ENCODE assay signal across 1 cellular context in the genomic region with DNA sequence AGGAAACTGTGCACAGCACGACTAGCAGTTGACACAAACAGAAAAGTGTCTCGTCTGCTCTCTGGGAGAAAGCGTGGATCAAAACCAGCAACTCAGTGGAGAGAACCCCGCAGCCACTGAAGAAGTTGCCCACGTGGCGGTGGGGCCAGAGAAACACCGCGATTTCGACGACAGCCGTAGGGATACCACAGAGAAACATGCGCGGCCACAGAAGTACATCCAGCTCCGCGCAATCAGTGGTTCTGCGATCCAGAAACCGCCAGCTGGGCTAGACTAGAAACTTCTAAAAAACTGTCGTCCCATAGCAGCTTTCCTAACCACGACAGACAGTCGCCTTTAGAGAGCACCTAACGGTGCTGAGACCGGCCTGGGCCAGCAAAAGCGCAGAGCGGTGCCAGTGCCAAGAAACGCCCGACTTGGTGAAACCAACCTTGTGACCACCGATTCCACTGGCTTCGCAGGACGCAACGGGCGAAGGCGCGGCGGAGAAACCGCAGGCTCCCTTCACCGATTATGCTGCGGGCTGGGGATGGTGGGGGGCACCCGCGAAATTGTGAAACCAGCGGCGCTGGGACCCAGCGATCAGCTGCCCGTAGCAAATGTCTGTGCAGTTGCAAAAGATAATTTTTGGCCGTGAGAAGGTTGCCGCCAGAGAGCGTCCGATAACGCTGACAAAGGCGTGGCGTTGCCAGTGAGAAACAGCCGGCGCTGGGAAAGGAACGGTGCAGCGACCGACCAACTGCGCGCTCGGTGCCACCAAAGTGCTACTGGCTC.
TF ChIP-seq lines count a peak whose summit lies in the region.

No MANE protein-coding gene starts in this region.

TF ChIP-seq in K562, 482 proteins besides CTCF, POLR2A, EP300 and RAD21 (continued from another document and continues in another):
- TF ChIP-seq, protein P1, sequence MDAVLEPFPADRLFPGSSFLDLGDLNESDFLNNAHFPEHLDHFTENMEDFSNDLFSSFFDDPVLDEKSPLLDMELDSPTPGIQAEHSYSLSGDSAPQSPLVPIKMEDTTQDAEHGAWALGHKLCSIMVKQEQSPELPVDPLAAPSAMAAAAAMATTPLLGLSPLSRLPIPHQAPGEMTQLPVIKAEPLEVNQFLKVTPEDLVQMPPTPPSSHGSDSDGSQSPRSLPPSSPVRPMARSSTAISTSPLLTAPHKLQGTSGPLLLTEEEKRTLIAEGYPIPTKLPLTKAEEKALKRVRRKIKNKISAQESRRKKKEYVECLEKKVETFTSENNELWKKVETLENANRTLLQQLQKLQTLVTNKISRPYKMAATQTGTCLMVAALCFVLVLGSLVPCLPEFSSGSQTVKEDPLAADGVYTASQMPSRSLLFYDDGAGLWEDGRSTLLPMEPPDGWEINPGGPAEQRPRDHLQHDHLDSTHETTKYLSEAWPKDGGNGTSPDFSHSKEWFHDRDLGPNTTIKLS (IDR thresholded peaks at IDR 0.05; ENCODE audit: borderline replicate concordance, low read depth): peak; percentile 97
- TF ChIP-seq ILK (tag; IDR thresholded peaks at IDR 0.05; ENCODE audit: borderline replicate concordance, low read depth) (no peak), SAP30 (IDR thresholded peaks at IDR 0.05; ENCODE audit: borderline replicate concordance, insufficient read depth, low read depth, low read length, poor library complexity, severe bottlenecking) (peak; percentile 63), ZZZ3 (IDR thresholded peaks at IDR 0.05) (no peak), ZNF165 (CRISPR knock-in tag; IDR thresholded peaks at IDR 0.05; ENCODE audit: borderline replicate concordance) (no peak; the same call in 1 of the 2 replicates), NFE2L1 (tag; IDR thresholded peaks at IDR 0.05; ENCODE audit: borderline replicate concordance, low read depth) (no peak), SREBF1 (IDR thresholded peaks at IDR 0.05; ENCODE audit: borderline replicate concordance, low read depth, low read length) (no peak), NBN (IDR thresholded peaks at IDR 0.05; ENCODE audit: low read depth) (peak; percentile 80), TEAD1 (CRISPR knock-in tag; IDR thresholded peaks at IDR 0.05) (peak in 1 of 2 experiments; percentile 94; a peak in 2 of 4 replicates), ADNP (tag; IDR thresholded peaks at IDR 0.05) (no peak), DACH1 (IDR thresholded peaks at IDR 0.05; ENCODE audit: partially characterized antibody) (peak; percentile 74), EP400 (IDR thresholded peaks at IDR 0.05) (peak; percentile 75), MAFF (IDR thresholded peaks at IDR 0.05; ENCODE audit: low read length) (no peak), CBFA2T2 (conservative IDR thresholded peaks at IDR 0.05) (peak; percentile 62), ZNF398 (CRISPR knock-in tag; IDR thresholded peaks at IDR 0.05) (no peak), CHCHD3 (CRISPR knock-in tag; IDR thresholded peaks at IDR 0.05) (no peak), RUNX1 (IDR thresholded peaks at IDR 0.05; ENCODE audit: low read depth) (no peak), FOXK2 (conservative IDR thresholded peaks at IDR 0.05 in 1 of 2, IDR thresholded peaks at IDR 0.05 in 1 of 2; ENCODE audit: low read depth in 2 of 2) (peak; percentile 19 to 54; a peak in 3 of 4 replicates), MNT (conservative IDR thresholded peaks at IDR 0.05) (peak; percentile 67 to 77), SUPT5H (IDR thresholded peaks at IDR 0.05) (no peak; the same call in 1 of the 2 replicates), NR4A1 (CRISPR knock-in tag; IDR thresholded peaks at IDR 0.05) (peak; percentile 60; the same call in 1 of the 2 replicates), NR4A1 (tag; IDR thresholded peaks at IDR 0.05) (peak; percentile 88; the same call in 1 of the 2 replicates), ZNF324 (CRISPR knock-in tag; IDR thresholded peaks at IDR 0.05) (no peak), BRF1 (IDR thresholded peaks at IDR 0.05; ENCODE audit: borderline replicate concordance, extremely low read depth, insufficient read length) (no peak), NONO (IDR thresholded peaks at IDR 0.05; ENCODE audit: low read depth in 2 of 2, low read length in 1 of 2) (0 out of 4 replicates have a peak, but pooled peaks of 1 of the 2 experiments have one; percentile 55), EHMT2 (IDR thresholded peaks at IDR 0.05) (no peak), KLF13 (tag; IDR thresholded peaks at IDR 0.05; ENCODE audit: borderline replicate concordance, low read depth) (peak; percentile 31; the same call in 1 of the 2 replicates), DMBX1 (CRISPR knock-in tag; IDR thresholded peaks at IDR 0.05; ENCODE audit: borderline replicate concordance) (peak; percentile 74), ZNF212 (CRISPR knock-in tag; IDR thresholded peaks at IDR 0.05) (no peak), NCOR1 (IDR thresholded peaks at IDR 0.05) (peak; percentile 54), BMI1 (IDR thresholded peaks at IDR 0.05; ENCODE audit: low read length) (no peak), SRSF9 (IDR thresholded peaks at IDR 0.05; ENCODE audit: borderline replicate concordance, low read depth, low read length) (no peak), CCNT2 (IDR thresholded peaks at IDR 0.05; ENCODE audit: borderline replicate concordance, extremely low read depth, insufficient read length, low read depth, low read length) (peak; percentile 80), ZFP30 (CRISPR knock-in tag; IDR thresholded peaks at IDR 0.05; ENCODE audit: borderline replicate concordance) (no peak), LARP7 (IDR thresholded peaks at IDR 0.05) (no peak), KDM2B (CRISPR knock-in tag; IDR thresholded peaks at IDR 0.05) (peak; percentile 78; the same call in 1 of the 2 replicates), MAFG (tag; conservative IDR thresholded peaks at IDR 0.05) (no peak)
- TF ChIP-seq, protein P2, sequence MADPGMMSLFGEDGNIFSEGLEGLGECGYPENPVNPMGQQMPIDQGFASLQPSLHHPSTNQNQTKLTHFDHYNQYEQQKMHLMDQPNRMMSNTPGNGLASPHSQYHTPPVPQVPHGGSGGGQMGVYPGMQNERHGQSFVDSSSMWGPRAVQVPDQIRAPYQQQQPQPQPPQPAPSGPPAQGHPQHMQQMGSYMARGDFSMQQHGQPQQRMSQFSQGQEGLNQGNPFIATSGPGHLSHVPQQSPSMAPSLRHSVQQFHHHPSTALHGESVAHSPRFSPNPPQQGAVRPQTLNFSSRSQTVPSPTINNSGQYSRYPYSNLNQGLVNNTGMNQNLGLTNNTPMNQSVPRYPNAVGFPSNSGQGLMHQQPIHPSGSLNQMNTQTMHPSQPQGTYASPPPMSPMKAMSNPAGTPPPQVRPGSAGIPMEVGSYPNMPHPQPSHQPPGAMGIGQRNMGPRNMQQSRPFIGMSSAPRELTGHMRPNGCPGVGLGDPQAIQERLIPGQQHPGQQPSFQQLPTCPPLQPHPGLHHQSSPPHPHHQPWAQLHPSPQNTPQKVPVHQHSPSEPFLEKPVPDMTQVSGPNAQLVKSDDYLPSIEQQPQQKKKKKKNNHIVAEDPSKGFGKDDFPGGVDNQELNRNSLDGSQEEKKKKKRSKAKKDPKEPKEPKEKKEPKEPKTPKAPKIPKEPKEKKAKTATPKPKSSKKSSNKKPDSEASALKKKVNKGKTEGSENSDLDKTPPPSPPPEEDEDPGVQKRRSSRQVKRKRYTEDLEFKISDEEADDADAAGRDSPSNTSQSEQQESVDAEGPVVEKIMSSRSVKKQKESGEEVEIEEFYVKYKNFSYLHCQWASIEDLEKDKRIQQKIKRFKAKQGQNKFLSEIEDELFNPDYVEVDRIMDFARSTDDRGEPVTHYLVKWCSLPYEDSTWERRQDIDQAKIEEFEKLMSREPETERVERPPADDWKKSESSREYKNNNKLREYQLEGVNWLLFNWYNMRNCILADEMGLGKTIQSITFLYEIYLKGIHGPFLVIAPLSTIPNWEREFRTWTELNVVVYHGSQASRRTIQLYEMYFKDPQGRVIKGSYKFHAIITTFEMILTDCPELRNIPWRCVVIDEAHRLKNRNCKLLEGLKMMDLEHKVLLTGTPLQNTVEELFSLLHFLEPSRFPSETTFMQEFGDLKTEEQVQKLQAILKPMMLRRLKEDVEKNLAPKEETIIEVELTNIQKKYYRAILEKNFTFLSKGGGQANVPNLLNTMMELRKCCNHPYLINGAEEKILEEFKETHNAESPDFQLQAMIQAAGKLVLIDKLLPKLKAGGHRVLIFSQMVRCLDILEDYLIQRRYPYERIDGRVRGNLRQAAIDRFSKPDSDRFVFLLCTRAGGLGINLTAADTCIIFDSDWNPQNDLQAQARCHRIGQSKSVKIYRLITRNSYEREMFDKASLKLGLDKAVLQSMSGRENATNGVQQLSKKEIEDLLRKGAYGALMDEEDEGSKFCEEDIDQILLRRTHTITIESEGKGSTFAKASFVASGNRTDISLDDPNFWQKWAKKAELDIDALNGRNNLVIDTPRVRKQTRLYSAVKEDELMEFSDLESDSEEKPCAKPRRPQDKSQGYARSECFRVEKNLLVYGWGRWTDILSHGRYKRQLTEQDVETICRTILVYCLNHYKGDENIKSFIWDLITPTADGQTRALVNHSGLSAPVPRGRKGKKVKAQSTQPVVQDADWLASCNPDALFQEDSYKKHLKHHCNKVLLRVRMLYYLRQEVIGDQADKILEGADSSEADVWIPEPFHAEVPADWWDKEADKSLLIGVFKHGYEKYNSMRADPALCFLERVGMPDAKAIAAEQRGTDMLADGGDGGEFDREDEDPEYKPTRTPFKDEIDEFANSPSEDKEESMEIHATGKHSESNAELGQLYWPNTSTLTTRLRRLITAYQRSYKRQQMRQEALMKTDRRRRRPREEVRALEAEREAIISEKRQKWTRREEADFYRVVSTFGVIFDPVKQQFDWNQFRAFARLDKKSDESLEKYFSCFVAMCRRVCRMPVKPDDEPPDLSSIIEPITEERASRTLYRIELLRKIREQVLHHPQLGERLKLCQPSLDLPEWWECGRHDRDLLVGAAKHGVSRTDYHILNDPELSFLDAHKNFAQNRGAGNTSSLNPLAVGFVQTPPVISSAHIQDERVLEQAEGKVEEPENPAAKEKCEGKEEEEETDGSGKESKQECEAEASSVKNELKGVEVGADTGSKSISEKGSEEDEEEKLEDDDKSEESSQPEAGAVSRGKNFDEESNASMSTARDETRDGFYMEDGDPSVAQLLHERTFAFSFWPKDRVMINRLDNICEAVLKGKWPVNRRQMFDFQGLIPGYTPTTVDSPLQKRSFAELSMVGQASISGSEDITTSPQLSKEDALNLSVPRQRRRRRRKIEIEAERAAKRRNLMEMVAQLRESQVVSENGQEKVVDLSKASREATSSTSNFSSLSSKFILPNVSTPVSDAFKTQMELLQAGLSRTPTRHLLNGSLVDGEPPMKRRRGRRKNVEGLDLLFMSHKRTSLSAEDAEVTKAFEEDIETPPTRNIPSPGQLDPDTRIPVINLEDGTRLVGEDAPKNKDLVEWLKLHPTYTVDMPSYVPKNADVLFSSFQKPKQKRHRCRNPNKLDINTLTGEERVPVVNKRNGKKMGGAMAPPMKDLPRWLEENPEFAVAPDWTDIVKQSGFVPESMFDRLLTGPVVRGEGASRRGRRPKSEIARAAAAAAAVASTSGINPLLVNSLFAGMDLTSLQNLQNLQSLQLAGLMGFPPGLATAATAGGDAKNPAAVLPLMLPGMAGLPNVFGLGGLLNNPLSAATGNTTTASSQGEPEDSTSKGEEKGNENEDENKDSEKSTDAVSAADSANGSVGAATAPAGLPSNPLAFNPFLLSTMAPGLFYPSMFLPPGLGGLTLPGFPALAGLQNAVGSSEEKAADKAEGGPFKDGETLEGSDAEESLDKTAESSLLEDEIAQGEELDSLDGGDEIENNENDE (IDR thresholded peaks at IDR 0.05; ENCODE audit: low read depth, low read length): no peak
- TF ChIP-seq, protein P3, sequence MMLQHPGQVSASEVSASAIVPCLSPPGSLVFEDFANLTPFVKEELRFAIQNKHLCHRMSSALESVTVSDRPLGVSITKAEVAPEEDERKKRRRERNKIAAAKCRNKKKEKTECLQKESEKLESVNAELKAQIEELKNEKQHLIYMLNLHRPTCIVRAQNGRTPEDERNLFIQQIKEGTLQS (IDR thresholded peaks at IDR 0.05): no peak
- TF ChIP-seq, protein P3 (CRISPR knock-in tag; conservative IDR thresholded peaks at IDR 0.05): peak; percentile 82; the same call in 1 of the 2 replicates
- TF ChIP-seq, protein P4, sequence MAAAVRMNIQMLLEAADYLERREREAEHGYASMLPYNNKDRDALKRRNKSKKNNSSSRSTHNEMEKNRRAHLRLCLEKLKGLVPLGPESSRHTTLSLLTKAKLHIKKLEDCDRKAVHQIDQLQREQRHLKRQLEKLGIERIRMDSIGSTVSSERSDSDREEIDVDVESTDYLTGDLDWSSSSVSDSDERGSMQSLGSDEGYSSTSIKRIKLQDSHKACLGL (CRISPR knock-in tag; IDR thresholded peaks at IDR 0.05; ENCODE audit: borderline replicate concordance, poor library complexity, severe bottlenecking): no peak
- TF ChIP-seq, protein P5, sequence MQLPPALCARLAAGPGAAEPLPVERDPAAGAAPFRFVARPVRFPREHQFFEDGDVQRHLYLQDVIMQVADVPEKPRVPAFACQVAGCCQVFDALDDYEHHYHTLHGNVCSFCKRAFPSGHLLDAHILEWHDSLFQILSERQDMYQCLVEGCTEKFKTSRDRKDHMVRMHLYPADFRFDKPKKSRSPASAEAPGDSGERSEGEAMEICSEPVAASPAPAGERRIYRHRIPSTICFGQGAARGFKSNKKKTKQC (CRISPR knock-in tag; IDR thresholded peaks at IDR 0.05): peak; percentile 98
